1 cellular context compared by ENCODE assay signal in genomic region chr2:17309741-17310339, GRCh38.
TF ChIP-seq lines count a peak whose summit lies in the region.

No MANE protein-coding gene starts in this region.

TF ChIP-seq in HepG2, 621 proteins besides CTCF, POLR2A, EP300 and RAD21 (continued from another document and continues in another):
- TF ChIP-seq THAP9 (CRISPR knock-in tag; IDR thresholded peaks at IDR 0.05; ENCODE audit: borderline replicate concordance) (no peak), ZNF598 (CRISPR knock-in tag; IDR thresholded peaks at IDR 0.05; ENCODE audit: borderline replicate concordance) (no peak), GMEB2 (CRISPR knock-in tag; IDR thresholded peaks at IDR 0.05; ENCODE audit: low read depth) (no peak), ZNF280B (CRISPR knock-in tag; IDR thresholded peaks at IDR 0.05; ENCODE audit: borderline replicate concordance) (no peak), KAT2B (IDR thresholded peaks at IDR 0.05; ENCODE audit: borderline replicate concordance, low read depth, low read length) (no peak), SETDB1 (CRISPR knock-in tag; IDR thresholded peaks at IDR 0.05; ENCODE audit: borderline replicate concordance) (no peak), ZNF235 (CRISPR knock-in tag; IDR thresholded peaks at IDR 0.05; ENCODE audit: borderline replicate concordance) (no peak), TAF1 (CRISPR knock-in tag; IDR thresholded peaks at IDR 0.05) (no peak), ZNF124 (CRISPR knock-in tag; IDR thresholded peaks at IDR 0.05) (0 out of 2 replicates have a peak, but pooled peaks have one; percentile 31), MTF1 (CRISPR knock-in tag; IDR thresholded peaks at IDR 0.05) (no peak), ZNF569 (CRISPR knock-in tag; IDR thresholded peaks at IDR 0.05; ENCODE audit: borderline replicate concordance) (no peak), PTBP1 (IDR thresholded peaks at IDR 0.05; ENCODE audit: low read depth, low read length, poor library complexity, severe bottlenecking) (no peak), RARA (CRISPR knock-in tag; IDR thresholded peaks at IDR 0.05) (peak; percentile 40; the same call in 1 of the 2 replicates), PHF21A (CRISPR knock-in tag; IDR thresholded peaks at IDR 0.05) (no peak), AKAP8 (CRISPR knock-in tag; IDR thresholded peaks at IDR 0.05) (no peak), MTF2 (CRISPR knock-in tag; IDR thresholded peaks at IDR 0.05; ENCODE audit: borderline replicate concordance) (no peak), ZNF589 (CRISPR knock-in tag; conservative IDR thresholded peaks at IDR 0.05) (0 out of 2 replicates have a peak, but pooled peaks have one; percentile 38), NR2F1 (CRISPR knock-in tag; IDR thresholded peaks at IDR 0.05) (peak in 1 of 2 experiments; percentile 56; a peak in 1 of 4 replicates), MIXL1 (CRISPR knock-in tag; IDR thresholded peaks at IDR 0.05) (peak; percentile 47; the same call in 1 of the 2 replicates), FOXC1 (CRISPR knock-in tag; IDR thresholded peaks at IDR 0.05; ENCODE audit: borderline replicate concordance) (no peak), STAG1 (CRISPR knock-in tag; IDR thresholded peaks at IDR 0.05) (peak; percentile 76), HOXA3 (CRISPR knock-in tag; IDR thresholded peaks at IDR 0.05) (no peak), MATR3 (CRISPR knock-in tag; IDR thresholded peaks at IDR 0.05) (no peak), ZNF83 (CRISPR knock-in tag; IDR thresholded peaks at IDR 0.05; ENCODE audit: borderline replicate concordance) (no peak), ZNF576 (CRISPR knock-in tag; IDR thresholded peaks at IDR 0.05) (no peak), KLF13 (CRISPR knock-in tag; IDR thresholded peaks at IDR 0.05) (no peak), NR3C1 (CRISPR knock-in tag; IDR thresholded peaks at IDR 0.05) (no peak), ATF2 (CRISPR knock-in tag; IDR thresholded peaks at IDR 0.05) (no peak), ZNF326 (CRISPR knock-in tag; IDR thresholded peaks at IDR 0.05; ENCODE audit: borderline replicate concordance) (no peak), TFAP4 (IDR thresholded peaks at IDR 0.05; ENCODE audit: borderline replicate concordance, low read depth) (0 out of 2 replicates have a peak, but pooled peaks have one; percentile 14), ZBTB8A (CRISPR knock-in tag; IDR thresholded peaks at IDR 0.05; ENCODE audit: borderline replicate concordance, low read depth) (no peak), CSRNP1 (CRISPR knock-in tag; IDR thresholded peaks at IDR 0.05) (no peak), ZBTB4 (CRISPR knock-in tag; IDR thresholded peaks at IDR 0.05; ENCODE audit: borderline replicate concordance) (no peak), ZEB1 (IDR thresholded peaks at IDR 0.05; ENCODE audit: insufficient replicate concordance, low read depth) (no peak), MAZ (IDR thresholded peaks at IDR 0.05; ENCODE audit: borderline replicate concordance, low read depth, low read length) (no peak), MAZ (CRISPR knock-in tag; IDR thresholded peaks at IDR 0.05; ENCODE audit: low read depth) (no peak), RARG (CRISPR knock-in tag; IDR thresholded peaks at IDR 0.05; ENCODE audit: low read depth) (no peak), ZNF747 (CRISPR knock-in tag; IDR thresholded peaks at IDR 0.05; ENCODE audit: borderline replicate concordance) (no peak), KAT8 (CRISPR knock-in tag; IDR thresholded peaks at IDR 0.05) (no peak), ZNF383 (CRISPR knock-in tag; IDR thresholded peaks at IDR 0.05; ENCODE audit: borderline replicate concordance) (no peak), ZNF281 (CRISPR knock-in tag; IDR thresholded peaks at IDR 0.05; ENCODE audit: borderline replicate concordance) (no peak), ZNF44 (CRISPR knock-in tag; IDR thresholded peaks at IDR 0.05) (0 out of 2 replicates have a peak, but pooled peaks have one; percentile 69), ZNF512 (CRISPR knock-in tag; IDR thresholded peaks at IDR 0.05) (no peak), CBX5 (CRISPR knock-in tag; IDR thresholded peaks at IDR 0.05; ENCODE audit: borderline replicate concordance) (no peak), SMC3 (IDR thresholded peaks at IDR 0.05; ENCODE audit: low read length) (peak; percentile 95), KDM2A (CRISPR knock-in tag; IDR thresholded peaks at IDR 0.05; ENCODE audit: borderline replicate concordance, low read depth) (0 out of 2 replicates have a peak, but pooled peaks have one; percentile 23), KDM5B (CRISPR knock-in tag; IDR thresholded peaks at IDR 0.05; ENCODE audit: borderline replicate concordance) (no peak), ZFY (CRISPR knock-in tag; IDR thresholded peaks at IDR 0.05) (no peak), ZNF773 (CRISPR knock-in tag; IDR thresholded peaks at IDR 0.05; ENCODE audit: borderline replicate concordance) (no peak)
